ENCODE assay signal across 23 cellular contexts in the genomic region with DNA sequence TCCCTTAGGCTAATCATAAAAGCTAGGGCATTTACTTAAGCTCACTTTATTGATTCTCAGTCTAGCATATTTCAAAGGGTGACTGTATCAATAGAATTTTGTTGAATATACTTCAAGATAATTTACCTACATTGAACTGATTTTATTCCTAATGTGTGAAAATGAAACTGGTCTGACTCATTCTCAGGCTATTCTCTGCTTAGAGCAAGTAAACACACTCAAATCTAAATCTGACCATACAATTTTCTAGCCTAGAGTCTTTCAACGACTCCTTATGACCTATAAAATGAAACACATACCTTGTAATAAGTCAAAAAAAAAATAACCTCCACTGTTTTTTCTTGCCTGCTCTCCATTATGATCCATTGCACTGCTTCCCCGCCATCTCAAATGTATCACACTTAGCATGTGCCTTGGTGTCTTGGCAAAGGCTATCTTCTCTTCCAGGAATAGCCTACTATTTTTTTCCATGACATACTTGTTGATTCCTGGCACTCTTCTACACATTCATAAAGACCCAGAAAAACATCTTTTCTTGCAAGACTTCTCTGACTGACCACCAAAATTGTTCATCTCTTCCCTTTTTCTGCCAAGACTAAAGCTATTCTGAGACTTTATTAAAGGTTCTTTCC.
DNase-seq lines count a peak whose midpoint lies in the region; ATAC-seq and TF ChIP-seq lines count a peak whose summit lies in the region.
"Had no signal": no experiment of that assay in that cellular context is flagged by ENCODE, and none has a peak within 500 bp of the region (broad histone marks: within the 10 kb centered on the region; RNA-seq: fewer than 3 reads in every experiment).

No MANE protein-coding gene starts in this region.

- no peaks in the 10 kb centered on the region for H3K9me3 Mint-ChIP-seq in MCF 10A (ENCODE audit: unreplicated experiment)
- H3K9me3 Mint-ChIP-seq: GM23338 had no signal

- H3K4me3 Mint-ChIP-seq in MCF 10A (ENCODE audit: unreplicated experiment) = no peak overlapping the region
- H3K4me3 Mint-ChIP-seq: B cell, GM23338 had no signal

- no peak for TF ChIP-seq POLR2A in Peyer's patch (IDR thresholded peaks at IDR 0.05)

- H2AFZ ChIP-seq in mammary epithelial cell (ENCODE audit: low read depth, low read length) (no peak overlapping the region), OCI-LY3 (ENCODE audit: low read depth, low read length) (no peak overlapping the region)
- H2AFZ ChIP-seq: GM23338 had no signal

- H3K36me3 ChIP-seq in mammary epithelial cell (ENCODE audit: insufficient read depth, low read length) = no peaks in the 10 kb centered on the region
- no peaks in the 10 kb centered on the region for H3K36me3 ChIP-seq in OCI-LY3 (replicated peaks; ENCODE audit: low read depth, low read length)
- H3K36me3 ChIP-seq in Peyer's patch = no peaks in the 10 kb centered on the region
- H3K36me3 ChIP-seq: MG63 had no signal

- no peaks in the 10 kb centered on the region for H3K27me3 Mint-ChIP-seq in MCF 10A (ENCODE audit: insufficient read depth, unreplicated experiment)
- H3K27me3 Mint-ChIP-seq: B cell had no signal

- H4K20me1 ChIP-seq in mammary epithelial cell (ENCODE audit: insufficient read depth, low read length) (no peaks in the 10 kb centered on the region), OCI-LY3 (ENCODE audit: insufficient read depth, low read length) (no peaks in the 10 kb centered on the region)

- in situ Hi-C loops in mammary epithelial cell (cut with MboI; ENCODE audit: low sequenced_read_pairs in 2 of 2) = no loop called here

- H3K4me3 ChIP-seq in mammary epithelial cell (replicated peaks in 1 of 3; ENCODE audit: insufficient read depth in 1 of 3, low read depth in 2 of 3, low read length in 3 of 3) = no peak overlapping the region
- no peak overlapping the region for H3K4me3 ChIP-seq in OCI-LY3 (ENCODE audit: low read length)
- no peak overlapping the region for H3K4me3 ChIP-seq in Peyer's patch
- H3K4me3 ChIP-seq: GM23338, MG63 had no signal

- no peak overlapping the region for H3K4me2 ChIP-seq in mammary epithelial cell (ENCODE audit: insufficient read depth, low read depth, low read length)
- peak overlapping the region; percentile 15 for H3K4me2 ChIP-seq in OCI-LY3 (ENCODE audit: low read length)
- H3K4me2 ChIP-seq: GM23338 had no signal

- H3K27ac Mint-ChIP-seq in MCF 10A (ENCODE audit: low read depth, unreplicated experiment) = no peak overlapping the region
- H3K27ac Mint-ChIP-seq: B cell, GM23338 had no signal

- H3K4me1 Mint-ChIP-seq in MCF 10A (ENCODE audit: insufficient read depth, unreplicated experiment) = no peaks in the 10 kb centered on the region
- H3K4me1 Mint-ChIP-seq: B cell, GM23338 had no signal

- TF ChIP-seq CTCF in MCF 10A (IDR thresholded peaks at IDR 0.05; ENCODE audit: unreplicated experiment) (no peak), mammary epithelial cell (conservative IDR thresholded peaks at IDR 0.05 in 1 of 2, IDR thresholded peaks at IDR 0.05 in 1 of 2; ENCODE audit: extremely low read depth in 1 of 2, insufficient read depth in 1 of 2, low read depth in 1 of 2, low read length in 2 of 2) (no peak), OCI-LY3 (IDR thresholded peaks at IDR 0.05; ENCODE audit: low read depth, low read length) (no peak), Peyer's patch (IDR thresholded peaks at IDR 0.05) (no peak)

- H3K4me1 ChIP-seq in mammary epithelial cell (ENCODE audit: insufficient read depth, low read length) (no peaks in the 10 kb centered on the region), OCI-LY3 (ENCODE audit: low read length) (peaks cover 10% of the 10 kb centered on the region), Peyer's patch (no peaks in the 10 kb centered on the region)

- 36% methylated on average over 2 of the region's 2 CpGs for WGBS in mammary epithelial cell (ENCODE audit: low coverage, missing lambda C conversion rate)

- ATAC-seq in GM18868 (IDR thresholded peaks at IDR 0.05; ENCODE audit: unreplicated experiment) = no peak
- ATAC-seq: GM23338 had no signal

- H3K9me3 ChIP-seq in mammary epithelial cell (replicated peaks; ENCODE audit: insufficient read depth, low read length) = no peaks in the 10 kb centered on the region
- H3K9me3 ChIP-seq in OCI-LY3 (ENCODE audit: insufficient read depth, low read length) = no peaks in the 10 kb centered on the region
- H3K9me3 ChIP-seq in Peyer's patch = no peaks in the 10 kb centered on the region
- H3K9me3 ChIP-seq: MG63 had no signal

- H3K9ac ChIP-seq in mammary epithelial cell (ENCODE audit: insufficient read depth, low read length) = no peak overlapping the region
- H3K9ac ChIP-seq in OCI-LY3 (ENCODE audit: low read length) = no peak overlapping the region

- BruUV-seq in MCF 10A (replicated peaks; lab: Mats Ljungman, UMichigan) = no TSS peak
- BruUV-seq in mammary epithelial cell (replicated peaks; lab: Mats Ljungman, UMichigan) = no TSS peak

- peak; percentile 3 for DNase-seq in MCF 10A (ENCODE audit: unreplicated experiment)
- DNase-seq in mammary epithelial cell = no peak
- peak; percentile 15 for DNase-seq in inferior parietal cortex (ENCODE audit: extremely low spot score)
- peak; percentile 35 for DNase-seq in superior temporal gyrus (ENCODE audit: extremely low spot score)
- no peak for DNase-seq in T-helper 2 cell
- no peak for DNase-seq in Peyer's patch
- DNase-seq: 8988T, GF-D8, HCEC 1CT, IMR-90, Karpas-422, MG63, NCI-H1092, NCI-H1436 treated with DMSO at 0.1 percent for 48 hours, NCI-H2029, NCI-H345, NCI-H524 treated with DMSO at 0.1 percent for 48 hours, SHP77 had no signal

- intact Hi-C loops in MCF 10A (cut with micrococcal nuclease) (no loop called here), mammary epithelial cell (cut with micrococcal nuclease) (no loop called here)

- H3K27me3 ChIP-seq in mammary epithelial cell (ENCODE audit: insufficient read depth, low read length) (no peaks in the 10 kb centered on the region), OCI-LY3 (ENCODE audit: low read depth, low read length) (no peaks in the 10 kb centered on the region), Peyer's patch (no peaks in the 10 kb centered on the region)
- H3K27me3 ChIP-seq: MG63 had no signal

- POLR2A ChIA-PET in MCF 10A (lab: Yijun Ruan, JAX) = interaction anchor here (0.6 kb wide), 1 partner anchor 16 kb away, joined by 3 read pairs; no protein-coding TSS in a partner anchor

- H3K79me2 ChIP-seq in mammary epithelial cell (ENCODE audit: insufficient read depth, low read length) = no peaks in the 10 kb centered on the region
- no peaks in the 10 kb centered on the region for H3K79me2 ChIP-seq in OCI-LY3 (ENCODE audit: low read length)

- CTCF ChIA-PET in MCF 10A (lab: Yijun Ruan, JAX) (interaction anchor here (0.6 to 1.8 kb wide), 3 partner anchors 12 to 1352 kb away, joined by 3 to 6 read pairs (median 4); no protein-coding TSS in a partner anchor), mammary epithelial cell (lab: Charles Lee; ENCODE audit: low non-redundant PET) (no interaction called here)

- H3K36me3 Mint-ChIP-seq in MCF 10A (ENCODE audit: insufficient read depth, unreplicated experiment) = no peaks in the 10 kb centered on the region

- dilution Hi-C loops in mammary epithelial cell (cut with HindIII; ENCODE audit: low sequenced_read_pairs) = no loop called here

- no peak overlapping the region for H3K27ac ChIP-seq in mammary epithelial cell (ENCODE audit: insufficient read depth, low read depth, low read length)
- no peak overlapping the region for H3K27ac ChIP-seq in OCI-LY3 (ENCODE audit: low read length)
- H3K27ac ChIP-seq in Peyer's patch = peak overlapping the region in 1 of 4 donors; percentile 28
- H3K27ac ChIP-seq: HL-60 had no signal

Comparison
In these comparisons a context has a peak if more than half of its experiments do, and no peak if none do; other contexts are left out.
1. DNase-seq: peak in MCF 10A (single experiment), inferior parietal cortex (single experiment) and superior temporal gyrus (single experiment); none in mammary epithelial cell (single experiment), T-helper 2 cell (0 of 5) and Peyer's patch (0 of 3).